Comparison of ENCODE assay signal across 28 cellular contexts in genomic region chr10:75762436-75762802, GRCh38.
"Had no signal": no experiment of that assay in that cellular context is flagged by ENCODE, and none has a peak within 500 bp of the region (broad histone marks: within the 10 kb centered on the region; RNA-seq: fewer than 3 reads in every experiment).

No MANE protein-coding gene starts in this region.

- ATAC-seq: body of pancreas; heart right ventricle; naive thymus-derived CD8-positive, alpha-beta T cell; right cardiac atrium had no signal

- H3K4me3 ChIP-seq: adrenal gland, body of pancreas, esophagus squamous epithelium, heart right ventricle, neural progenitor cell, testis, vagina had no signal

- H3K4me1 ChIP-seq: heart right ventricle, testis, vagina had no signal

- FAIRE-seq: colon, endometrium, islet of Langerhans had no signal

- DNase-seq: activated CD4-positive, alpha-beta T cell treated with anti-CD3 and anti-CD28 coated beads for 4 hours; activated CD4-positive, alpha-beta T cell treated with anti-CD3 and anti-CD28 coated beads, Interleukin-2, amount 50 U/mL, for 4 hours; activated CD4-positive, CD25-positive, alpha-beta regulatory T cell; activated effector memory CD4-positive, alpha-beta T cell treated with Interleukin-2 at 50 U/mL for 16 hours; activated naive CD4-positive, alpha-beta T cell treated with anti-CD3 and anti-CD28 coated beads for 36 hours; activated naive CD8-positive, alpha-beta T cell treated with anti-CD3 and anti-CD28 coated beads for 36 hours; activated T-cell treated with anti-CD3 and anti-CD28 coated beads for 4 hours; adrenal gland; aorta; body of pancreas; effector CD8-positive, alpha-beta T cell; esophagus squamous epithelium; foreskin melanocyte; heart right ventricle; midbrain; naive thymus-derived CD8-positive, alpha-beta T cell; occipital lobe; right cardiac atrium; stimulated activated CD4-positive, alpha-beta T cell treated with anti-CD3 and anti-CD28 coated beads, Interleukin-2, amount 100 ng/mL, for 48 hours; stimulated activated naive CD4-positive, alpha-beta T cell treated with Interleukin-2 at 50 U/mL for 16 hours; testis; trophoblast cell had no signal

- H3K27ac ChIP-seq: adrenal gland, body of pancreas, epithelial cell of prostate, esophagus squamous epithelium, heart right ventricle, neural progenitor cell, testis, vagina had no signal

- H3K9me3 ChIP-seq: adrenal gland, body of pancreas, esophagus squamous epithelium, testis, vagina had no signal

- H3K36me3 ChIP-seq: adrenal gland, esophagus squamous epithelium, heart right ventricle, neural progenitor cell, vagina had no signal

- H3K27me3 ChIP-seq: adrenal gland, body of pancreas, esophagus squamous epithelium, heart right ventricle, neural progenitor cell, testis, vagina had no signal
